20 cellular contexts compared by ENCODE assay signal in genomic region chr6:4967301-4968030, GRCh38. TPM values are rescaled to one million over a fixed set of nuclear protein-coding genes. Genes with fewer than 3 reads are reported as not detected.
DNase-seq lines count a peak whose midpoint lies in the region; ATAC-seq and TF ChIP-seq lines count a peak whose summit lies in the region.
"Had no signal": no experiment of that assay in that cellular context is flagged by ENCODE, and none has a peak within 500 bp of the region (broad histone marks: within the 10 kb centered on the region; RNA-seq: fewer than 3 reads in every experiment).

No MANE protein-coding gene starts in this region.

- H3K27ac ChIP-seq in trophoblast cell (ENCODE audit: low read depth, low read length), result no peak overlapping the region
- no peak overlapping the region for H3K27ac ChIP-seq in CD4-positive, alpha-beta T cell (ENCODE audit: low read depth, low read length)
- H3K27ac ChIP-seq: SJCRH30 had no signal

- no peak overlapping the region for H3K4ac ChIP-seq in trophoblast cell (ENCODE audit: low read depth, low read length)

- H3K79me2 ChIP-seq in trophoblast cell (ENCODE audit: control insufficient read depth, insufficient read depth, low read length, poor library complexity), result no peaks in the 10 kb centered on the region

- peaks cover 9% of the 10 kb centered on the region for H3K27me3 Mint-ChIP-seq in CD4-positive, alpha-beta T cell
- H3K27me3 Mint-ChIP-seq in activated T-cell treated with anti-CD3 and anti-CD28 coated beads, Interleukin-2, amount 50 U/mL, for 24 hours, result peaks cover 8% of the 10 kb centered on the region

- POLR2A ChIA-PET in CD4-positive, alpha-beta T cell (lab: Charles Lee), result no interaction called here

- H3K4me2 ChIP-seq in trophoblast cell (ENCODE audit: low read length), result no peak overlapping the region

- no peak for TF ChIP-seq CTCF in CD4-positive, alpha-beta T cell (IDR thresholded peaks at IDR 0.05)

- H3K23ac ChIP-seq in trophoblast cell (ENCODE audit: low read length), result no peak overlapping the region

- H3K36me3 ChIP-seq in trophoblast cell (ENCODE audit: control insufficient read depth in 1 of 2, insufficient read depth in 2 of 2, low read length in 2 of 2), result no peaks in the 10 kb centered on the region
- H3K36me3 ChIP-seq: SJCRH30 had no signal

- no peak overlapping the region for H3K14ac ChIP-seq in trophoblast cell (ENCODE audit: low read length)

- H3K9ac ChIP-seq in trophoblast cell (ENCODE audit: low read length), result no peak overlapping the region

- DNase-seq in EH (ENCODE audit: low read depth) (peak; percentile 25), amniotic epithelial cell (ENCODE audit: low read depth) (peak; percentile 43), iris pigment epithelial cell (ENCODE audit: low read depth) (peak; percentile 18), trophoblast cell (peak; percentile 58 to 81)
- no peak for DNase-seq in effector CD8-positive, alpha-beta T cell (lab: John Stamatoyannopoulos, UW)
- no peak for DNase-seq in CD4-positive, alpha-beta T cell
- no peak for DNase-seq in activated T-cell treated with anti-CD3 and anti-CD28 coated beads, Interleukin-2, amount 50 U/mL, for 24 hours
- DNase-seq: C1 segment of cervical spinal cord; Calu3; CD8-positive, alpha-beta memory T cell; DMS153; HFFc6; KBM-7; NCI-H1105; NCI-H1694 treated with DMSO at 0.1 percent for 48 hours; NCI-H2081 treated with DMSO at 0.1 percent for 48 hours; NCI-H446; NCI-H526; OCI-M1; SJCRH30 had no signal

- no peak for ATAC-seq in CD4-positive, alpha-beta T cell (ENCODE audit: poor library complexity)

- no peak overlapping the region for H4K8ac ChIP-seq in trophoblast cell (ENCODE audit: low read depth, low read length)

- no peak overlapping the region for H2BK120ac ChIP-seq in trophoblast cell (ENCODE audit: insufficient read depth, low read length, poor library complexity)

- no peaks in the 10 kb centered on the region for H3K9me3 Mint-ChIP-seq in CD4-positive, alpha-beta T cell
- H3K9me3 Mint-ChIP-seq in activated T-cell treated with anti-CD3 and anti-CD28 coated beads, Interleukin-2, amount 50 U/mL, for 24 hours, result no peaks in the 10 kb centered on the region
- H3K9me3 Mint-ChIP-seq: CD8-positive, alpha-beta memory T cell; HFFc6 had no signal

- H3K4me3 Mint-ChIP-seq in CD4-positive, alpha-beta T cell, result no peak overlapping the region
- no peak overlapping the region for H3K4me3 Mint-ChIP-seq in activated T-cell treated with anti-CD3 and anti-CD28 coated beads, Interleukin-2, amount 50 U/mL, for 24 hours
- H3K4me3 Mint-ChIP-seq: CD8-positive, alpha-beta memory T cell; HFFc6 had no signal

- no peak overlapping the region for H4K91ac ChIP-seq in trophoblast cell (ENCODE audit: low read depth, low read length)

- H3K79me1 ChIP-seq in trophoblast cell (ENCODE audit: low read length), result peaks cover 11% of the 10 kb centered on the region

- no peak overlapping the region for H3K18ac ChIP-seq in trophoblast cell (ENCODE audit: low read length)

- H3K4me1 ChIP-seq in trophoblast cell (ENCODE audit: control insufficient read depth in 1 of 2, insufficient read depth in 2 of 2, low read length in 2 of 2), result peaks cover 15 to 20% of the 10 kb centered on the region in 2 experiments
- H3K4me1 ChIP-seq: SJCRH30 had no signal

- no peak overlapping the region for H2AK5ac ChIP-seq in trophoblast cell (ENCODE audit: low read length)

- no peak overlapping the region for H2BK5ac ChIP-seq in trophoblast cell (ENCODE audit: low read depth, low read length, poor library complexity)

- no peak overlapping the region for H4K12ac ChIP-seq in trophoblast cell (ENCODE audit: low read depth, low read length)

- no peak overlapping the region for H2AFZ ChIP-seq in trophoblast cell (ENCODE audit: insufficient read depth, low read length, poor library complexity)

- WGBS in trophoblast cell (ENCODE audit: extremely low coverage, insufficient coverage, insufficient read length), result no CpG with 5 or more reads among the region's 5 CpGs

- CTCF ChIA-PET in CD4-positive, alpha-beta T cell (lab: Charles Lee), result no interaction called here

- no peak overlapping the region for H3K4me3 ChIP-seq in trophoblast cell (ENCODE audit: low read depth, low read length)
- H3K4me3 ChIP-seq: SJCRH30 had no signal

- H3K4me1 Mint-ChIP-seq in CD4-positive, alpha-beta T cell (ENCODE audit: low read depth), result no peaks in the 10 kb centered on the region
- no peaks in the 10 kb centered on the region for H3K4me1 Mint-ChIP-seq in activated T-cell treated with anti-CD3 and anti-CD28 coated beads, Interleukin-2, amount 50 U/mL, for 24 hours (ENCODE audit: low read depth)
- H3K4me1 Mint-ChIP-seq: CD8-positive, alpha-beta memory T cell had no signal

- H3K27ac Mint-ChIP-seq in CD4-positive, alpha-beta T cell, result no peak overlapping the region
- no peak overlapping the region for H3K27ac Mint-ChIP-seq in activated T-cell treated with anti-CD3 and anti-CD28 coated beads, Interleukin-2, amount 50 U/mL, for 24 hours
- H3K27ac Mint-ChIP-seq: CD8-positive, alpha-beta memory T cell; HFFc6 had no signal

- no peaks in the 10 kb centered on the region for H3K27me3 ChIP-seq in trophoblast cell (ENCODE audit: insufficient read depth, low read length)
- no peaks in the 10 kb centered on the region for H3K27me3 ChIP-seq in CD4-positive, alpha-beta T cell (ENCODE audit: control insufficient read depth, insufficient read depth, low read length)
- H3K27me3 ChIP-seq: SJCRH30 had no signal

- intact Hi-C loops in CD4-positive, alpha-beta T cell (cut with DNase I, micrococcal nuclease), result no loop called here

- H2BK12ac ChIP-seq in trophoblast cell (ENCODE audit: low read length), result no peak overlapping the region

- no peaks in the 10 kb centered on the region for H3K9me3 ChIP-seq in trophoblast cell (ENCODE audit: insufficient read depth, low read depth, low read length)
- H3K9me3 ChIP-seq in CD4-positive, alpha-beta T cell (ENCODE audit: control insufficient read depth, low read length), result no peaks in the 10 kb centered on the region
- H3K9me3 ChIP-seq: SJCRH30 had no signal

- H3K36me3 Mint-ChIP-seq in CD4-positive, alpha-beta T cell (ENCODE audit: low read depth), result no peaks in the 10 kb centered on the region
- no peaks in the 10 kb centered on the region for H3K36me3 Mint-ChIP-seq in activated T-cell treated with anti-CD3 and anti-CD28 coated beads, Interleukin-2, amount 50 U/mL, for 24 hours (ENCODE audit: low read depth)

RNA-seq across cellular contexts. Expression of gene RPP40, which starts 36.4 kb away (rescaled TPM):
- 7.8 and 8.0 TPM in 2 replicates for polyA plus RNA-seq in trophoblast cell (2013)
- under 1 TPM; 0.36 to 0.69 TPM for total RNA-seq in CD4-positive, alpha-beta T cell

Comparison
In these comparisons a context has a peak if more than half of its experiments do, and no peak if none do; other contexts are left out.
1. DNase-seq: peak in EH (single experiment), amniotic epithelial cell (single experiment), iris pigment epithelial cell (single experiment) and trophoblast cell (2 of 2); none in effector CD8-positive, alpha-beta T cell (single experiment), CD4-positive, alpha-beta T cell (0 of 10) and activated T-cell treated with anti-CD3 and anti-CD28 coated beads, Interleukin-2, amount 50 U/mL, for 24 hours (single experiment).